Comparison of ENCODE assay signal across 1 cellular context in the genomic region with DNA sequence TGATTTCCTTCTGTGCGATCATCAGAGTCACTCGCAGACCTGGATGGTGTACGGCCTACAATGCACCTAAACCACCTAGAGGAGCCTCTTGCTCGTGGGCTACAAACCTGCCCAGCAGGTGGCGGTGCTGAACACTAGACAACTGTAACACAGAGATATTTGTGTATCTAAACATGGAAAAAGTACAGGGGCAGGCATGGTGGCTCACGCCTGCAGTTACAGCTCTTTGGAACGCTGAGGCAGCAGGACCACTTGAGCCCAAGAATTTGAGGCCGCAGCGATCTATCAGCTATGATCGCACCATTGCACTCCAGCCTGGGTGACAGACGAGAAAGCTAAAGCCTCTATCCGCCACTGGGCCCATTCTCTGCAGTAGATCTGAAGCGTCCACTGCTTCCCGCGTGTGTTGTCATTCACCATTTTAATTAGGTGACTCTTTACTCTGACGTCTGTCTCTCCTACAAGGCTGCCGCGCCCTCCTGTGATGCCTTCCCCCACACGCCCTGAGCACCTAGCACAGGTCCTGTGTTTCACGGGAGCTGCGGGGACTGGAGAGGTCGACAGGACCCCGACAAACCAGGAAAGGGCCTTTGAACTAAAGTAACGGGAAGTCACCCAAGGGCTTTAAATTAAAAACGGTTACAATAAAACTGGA.
TF ChIP-seq lines count a peak whose summit lies in the region.

No MANE protein-coding gene starts in this region.

TF ChIP-seq in GM23338, 12 proteins besides CTCF, POLR2A, EP300 and RAD21 (continued from another document):
- TF ChIP-seq, protein P1, sequence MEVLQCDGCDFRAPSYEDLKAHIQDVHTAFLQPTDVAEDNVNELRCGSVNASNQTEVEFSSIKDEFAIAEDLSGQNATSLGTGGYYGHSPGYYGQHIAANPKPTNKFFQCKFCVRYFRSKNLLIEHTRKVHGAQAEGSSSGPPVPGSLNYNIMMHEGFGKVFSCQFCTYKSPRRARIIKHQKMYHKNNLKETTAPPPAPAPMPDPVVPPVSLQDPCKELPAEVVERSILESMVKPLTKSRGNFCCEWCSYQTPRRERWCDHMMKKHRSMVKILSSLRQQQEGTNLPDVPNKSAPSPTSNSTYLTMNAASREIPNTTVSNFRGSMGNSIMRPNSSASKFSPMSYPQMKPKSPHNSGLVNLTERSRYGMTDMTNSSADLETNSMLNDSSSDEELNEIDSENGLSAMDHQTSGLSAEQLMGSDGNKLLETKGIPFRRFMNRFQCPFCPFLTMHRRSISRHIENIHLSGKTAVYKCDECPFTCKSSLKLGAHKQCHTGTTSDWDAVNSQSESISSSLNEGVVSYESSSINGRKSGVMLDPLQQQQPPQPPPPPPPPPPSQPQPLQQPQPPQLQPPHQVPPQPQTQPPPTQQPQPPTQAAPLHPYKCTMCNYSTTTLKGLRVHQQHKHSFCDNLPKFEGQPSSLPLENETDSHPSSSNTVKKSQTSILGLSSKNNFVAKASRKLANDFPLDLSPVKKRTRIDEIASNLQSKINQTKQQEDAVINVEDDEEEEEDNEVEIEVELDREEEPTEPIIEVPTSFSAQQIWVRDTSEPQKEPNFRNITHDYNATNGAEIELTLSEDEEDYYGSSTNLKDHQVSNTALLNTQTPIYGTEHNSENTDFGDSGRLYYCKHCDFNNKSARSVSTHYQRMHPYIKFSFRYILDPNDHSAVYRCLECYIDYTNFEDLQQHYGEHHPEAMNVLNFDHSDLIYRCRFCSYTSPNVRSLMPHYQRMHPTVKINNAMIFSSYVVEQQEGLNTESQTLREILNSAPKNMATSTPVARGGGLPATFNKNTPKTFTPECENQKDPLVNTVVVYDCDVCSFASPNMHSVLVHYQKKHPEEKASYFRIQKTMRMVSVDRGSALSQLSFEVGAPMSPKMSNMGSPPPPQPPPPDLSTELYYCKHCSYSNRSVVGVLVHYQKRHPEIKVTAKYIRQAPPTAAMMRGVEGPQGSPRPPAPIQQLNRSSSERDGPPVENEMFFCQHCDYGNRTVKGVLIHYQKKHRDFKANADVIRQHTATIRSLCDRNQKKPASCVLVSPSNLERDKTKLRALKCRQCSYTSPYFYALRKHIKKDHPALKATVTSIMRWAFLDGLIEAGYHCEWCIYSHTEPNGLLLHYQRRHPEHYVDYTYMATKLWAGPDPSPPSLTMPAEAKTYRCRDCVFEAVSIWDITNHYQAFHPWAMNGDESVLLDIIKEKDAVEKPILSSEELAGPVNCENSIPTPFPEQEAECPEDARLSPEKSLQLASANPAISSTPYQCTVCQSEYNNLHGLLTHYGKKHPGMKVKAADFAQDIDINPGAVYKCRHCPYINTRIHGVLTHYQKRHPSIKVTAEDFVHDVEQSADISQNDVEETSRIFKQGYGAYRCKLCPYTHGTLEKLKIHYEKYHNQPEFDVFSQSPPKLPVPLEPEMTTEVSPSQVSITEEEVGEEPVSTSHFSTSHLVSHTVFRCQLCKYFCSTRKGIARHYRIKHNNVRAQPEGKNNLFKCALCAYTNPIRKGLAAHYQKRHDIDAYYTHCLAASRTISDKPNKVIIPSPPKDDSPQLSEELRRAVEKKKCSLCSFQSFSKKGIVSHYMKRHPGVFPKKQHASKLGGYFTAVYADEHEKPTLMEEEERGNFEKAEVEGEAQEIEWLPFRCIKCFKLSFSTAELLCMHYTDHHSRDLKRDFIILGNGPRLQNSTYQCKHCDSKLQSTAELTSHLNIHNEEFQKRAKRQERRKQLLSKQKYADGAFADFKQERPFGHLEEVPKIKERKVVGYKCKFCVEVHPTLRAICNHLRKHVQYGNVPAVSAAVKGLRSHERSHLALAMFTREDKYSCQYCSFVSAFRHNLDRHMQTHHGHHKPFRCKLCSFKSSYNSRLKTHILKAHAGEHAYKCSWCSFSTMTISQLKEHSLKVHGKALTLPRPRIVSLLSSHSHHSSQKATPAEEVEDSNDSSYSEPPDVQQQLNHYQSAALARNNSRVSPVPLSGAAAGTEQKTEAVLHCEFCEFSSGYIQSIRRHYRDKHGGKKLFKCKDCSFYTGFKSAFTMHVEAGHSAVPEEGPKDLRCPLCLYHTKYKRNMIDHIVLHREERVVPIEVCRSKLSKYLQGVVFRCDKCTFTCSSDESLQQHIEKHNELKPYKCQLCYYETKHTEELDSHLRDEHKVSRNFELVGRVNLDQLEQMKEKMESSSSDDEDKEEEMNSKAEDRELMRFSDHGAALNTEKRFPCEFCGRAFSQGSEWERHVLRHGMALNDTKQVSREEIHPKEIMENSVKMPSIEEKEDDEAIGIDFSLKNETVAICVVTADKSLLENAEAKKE (CRISPR knock-in tag; IDR thresholded peaks at IDR 0.05) = no peak
- TF ChIP-seq, protein P2, sequence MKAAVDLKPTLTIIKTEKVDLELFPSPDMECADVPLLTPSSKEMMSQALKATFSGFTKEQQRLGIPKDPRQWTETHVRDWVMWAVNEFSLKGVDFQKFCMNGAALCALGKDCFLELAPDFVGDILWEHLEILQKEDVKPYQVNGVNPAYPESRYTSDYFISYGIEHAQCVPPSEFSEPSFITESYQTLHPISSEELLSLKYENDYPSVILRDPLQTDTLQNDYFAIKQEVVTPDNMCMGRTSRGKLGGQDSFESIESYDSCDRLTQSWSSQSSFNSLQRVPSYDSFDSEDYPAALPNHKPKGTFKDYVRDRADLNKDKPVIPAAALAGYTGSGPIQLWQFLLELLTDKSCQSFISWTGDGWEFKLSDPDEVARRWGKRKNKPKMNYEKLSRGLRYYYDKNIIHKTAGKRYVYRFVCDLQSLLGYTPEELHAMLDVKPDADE (IDR thresholded peaks at IDR 0.05) = no peak
- no peak for TF ChIP-seq ZNF114 (CRISPR knock-in tag; IDR thresholded peaks at IDR 0.05)
- no peak for TF ChIP-seq STAT1 (IDR thresholded peaks at IDR 0.05; ENCODE audit: unreplicated experiment)
- no peak for TF ChIP-seq EZH2 (IDR thresholded peaks at IDR 0.05; ENCODE audit: low read depth, unreplicated experiment)
TF ChIP-seq in GM23338: peak in this region for 0.
